ENCODE assay signal across 34 cellular contexts in genomic region chr18:30597202-30597601, GRCh38.
"Had no signal": no experiment of that assay in that cellular context is flagged by ENCODE, and none has a peak within 500 bp of the region (broad histone marks: within the 10 kb centered on the region; RNA-seq: fewer than 3 reads in every experiment).

No MANE protein-coding gene starts in this region.

- H3K9me3 ChIP-seq: MG63 had no signal

- DNase-seq: Karpas-422, Kasumi-1, MG63, MM.1S, MV-4-11, NCI-H1048, NCI-H1092, NCI-H1092 treated with DMSO at 0.1 percent for 48 hours, NCI-H1105, NCI-H1105 treated with DMSO at 0.1 percent for 48 hours, NCI-H1417, NCI-H1417 treated with DMSO at 0.1 percent for 48 hours, NCI-H1436, NCI-H1436 treated with DMSO at 0.1 percent for 48 hours, NCI-H146, NCI-H1694, NCI-H1694 treated with DMSO at 0.1 percent for 48 hours, NCI-H187, NCI-H187 treated with DMSO at 0.1 percent for 48 hours, NCI-H1930, NCI-H2029, NCI-H2029 treated with DMSO at 0.1 percent for 48 hours, NCI-H2081, NCI-H2081 treated with DMSO at 0.1 percent for 48 hours, NCI-H2107, NCI-H2171, NCI-H2171 treated with DMSO at 0.1 percent for 48 hours, NCI-H2227 treated with DMSO at 0.1 percent for 48 hours, NCI-H226, NCI-H345, NCI-H446, NCI-H446 treated with DMSO at 0.1 percent for 48 hours, NCI-H510A, NCI-H510A treated with DMSO at 0.1 percent for 48 hours had no signal

- H3K36me3 ChIP-seq: MG63 had no signal

- H3K4me3 ChIP-seq: MG63 had no signal

- H3K27me3 ChIP-seq: MG63 had no signal
